Comparison of ENCODE assay signal across 15 cellular contexts in genomic region chr3:22236490-22237271, GRCh38.
DNase-seq lines count a peak whose midpoint lies in the region; ATAC-seq, FAIRE-seq and TF ChIP-seq lines count a peak whose summit lies in the region.
"Had no signal": no experiment of that assay in that cellular context is flagged by ENCODE, and none has a peak within 500 bp of the region (broad histone marks: within the 10 kb centered on the region; RNA-seq: fewer than 3 reads in every experiment).

No MANE protein-coding gene starts in this region.

- H3K27me3 Mint-ChIP-seq in natural killer cell treated with Interleukin-12 subunit alpha and Interleukin-12 subunit beta and Interleukin-15 and Interleukin-18, amount 100 ng/mL, for 72 hours: no peaks in the 10 kb centered on the region

- no peak overlapping the region for H3K9ac ChIP-seq in K562 (ENCODE audit: insufficient read depth in 1 of 2, low read depth in 2 of 2, low read length in 2 of 2)
- H3K9ac ChIP-seq: parathyroid adenoma had no signal

- no peak for TF ChIP-seq CTCF in K562 (IDR thresholded peaks at IDR 0.05 in 2 of 3, conservative IDR thresholded peaks at IDR 0.05 in 1 of 3; ENCODE audit: insufficient read depth in 2 of 3, low read depth in 1 of 3, low read length in 3 of 3)

- H3K4me3 Mint-ChIP-seq in natural killer cell treated with Interleukin-12 subunit alpha and Interleukin-12 subunit beta and Interleukin-15 and Interleukin-18, amount 100 ng/mL, for 72 hours: no peak overlapping the region
- H3K4me3 Mint-ChIP-seq: mesothelial cell of epicardium had no signal

- in situ Hi-C loops in K562 (cut with MboI): no loop called here

- CTCF ChIA-PET in K562 (lab: Yijun Ruan, JAX; ENCODE audit: low intra/inter-chr PET ratio): no interaction called here

- no peaks in the 10 kb centered on the region for H3K4me1 Mint-ChIP-seq in natural killer cell treated with Interleukin-12 subunit alpha and Interleukin-12 subunit beta and Interleukin-15 and Interleukin-18, amount 100 ng/mL, for 72 hours (ENCODE audit: low read depth in 2 of 2)

- no peaks in the 10 kb centered on the region for H3K36me3 ChIP-seq in K562 (ENCODE audit: control insufficient read depth, insufficient read depth, low read length)

- ATAC-seq in GM19043 (IDR thresholded peaks at IDR 0.05; ENCODE audit: low read depth, unreplicated experiment): peak; percentile 71
- peak; percentile 78 for ATAC-seq in HG02623 (IDR thresholded peaks at IDR 0.05; ENCODE audit: unreplicated experiment)
- peak; percentile 78 for ATAC-seq in HG03520 (IDR thresholded peaks at IDR 0.05; ENCODE audit: unreplicated experiment)
- no peak for ATAC-seq in K562
- ATAC-seq in natural killer cell treated with Interleukin-12 subunit alpha and Interleukin-12 subunit beta and Interleukin-15 and Interleukin-18, amount 100 ng/mL, for 72 hours: no peak

- H3K79me2 ChIP-seq in K562 (ENCODE audit: control insufficient read depth, insufficient read depth, low read length): no peaks in the 10 kb centered on the region
- H3K79me2 ChIP-seq: parathyroid adenoma had no signal

- peaks cover 20% of the 10 kb centered on the region for H3K9me3 Mint-ChIP-seq in natural killer cell treated with Interleukin-12 subunit alpha and Interleukin-12 subunit beta and Interleukin-15 and Interleukin-18, amount 100 ng/mL, for 72 hours

- TF ChIP-seq EP300 in K562 (IDR thresholded peaks at IDR 0.05; ENCODE audit: low read length): no peak

- H3K36me3 Mint-ChIP-seq in natural killer cell treated with Interleukin-12 subunit alpha and Interleukin-12 subunit beta and Interleukin-15 and Interleukin-18, amount 100 ng/mL, for 72 hours: peaks cover 9% of the 10 kb centered on the region
- H3K36me3 Mint-ChIP-seq: mesothelial cell of epicardium had no signal

- no peak overlapping the region for H3K27ac ChIP-seq in K562 (ENCODE audit: extremely low read depth, low read depth, low read length)
- H3K27ac ChIP-seq: HL-60, parathyroid adenoma had no signal

- no peak for TF ChIP-seq POLR2A in K562 (conservative IDR thresholded peaks at IDR 0.05)

- POLR2A ChIA-PET in K562 (lab: Yijun Ruan, JAX): no interaction called here

- H3K4me3 ChIP-seq in K562: no peak overlapping the region

- intact Hi-C loops in K562 (cut with micrococcal nuclease): no loop called here

- FAIRE-seq in K562 (lab: Jason Lieb, UNC): no peak

- H3K27ac Mint-ChIP-seq in natural killer cell treated with Interleukin-12 subunit alpha and Interleukin-12 subunit beta and Interleukin-15 and Interleukin-18, amount 100 ng/mL, for 72 hours: no peak overlapping the region
- H3K27ac Mint-ChIP-seq: mesothelial cell of epicardium had no signal

- WGBS in K562 (ENCODE audit: insufficient coverage, low coverage, missing lambda C conversion rate): 0% methylated on average over 3 of the region's 3 CpGs

- no peaks in the 10 kb centered on the region for H3K4me1 ChIP-seq in K562 (replicated peaks in 1 of 2; ENCODE audit: control insufficient read depth in 2 of 2, insufficient read depth in 2 of 2, low read length in 2 of 2)
- H3K4me1 ChIP-seq: parathyroid adenoma had no signal

- no peak overlapping the region for H2AFZ ChIP-seq in K562 (ENCODE audit: low read depth, low read length)
- H2AFZ ChIP-seq: parathyroid adenoma had no signal

- no peaks in the 10 kb centered on the region for H3K9me1 ChIP-seq in K562 (ENCODE audit: control insufficient read depth, insufficient read depth, low read length)

- no peak for DNase-seq in K562 (ENCODE audit: extremely low read depth in 1 of 4, low spot score in 3 of 4)
- no peak for DNase-seq in natural killer cell treated with Interleukin-12 subunit alpha and Interleukin-12 subunit beta and Interleukin-15 and Interleukin-18, amount 100 ng/mL, for 72 hours (ENCODE audit: low spot score)
- DNase-seq in activated CD4-positive, alpha-beta T cell treated with anti-CD3 and anti-CD28 coated beads, Interleukin-2, amount 50 U/mL, for 48 hours: no peak
- DNase-seq in stimulated activated CD8-positive, alpha-beta memory T cell treated with anti-CD3 and anti-CD28 coated beads, Interleukin-4, amount 100 ng/mL, for 48 hours: no peak
- DNase-seq: NCI-H1417; NCI-H748 treated with DMSO at 0.1 percent for 48 hours; stimulated activated CD4-positive, alpha-beta T cell treated with anti-CD3 and anti-CD28 coated beads, Interleukin-1b, Interleukin-23, amount 100 ng/mL, for 48 hours; stimulated activated naive CD4-positive, alpha-beta T cell treated with Interleukin-2 at 50 U/mL for 16 hours; T-helper 1 cell had no signal

- TF ChIP-seq RAD21 in K562 (CRISPR knock-in tag; conservative IDR thresholded peaks at IDR 0.05 in 1 of 2, IDR thresholded peaks at IDR 0.05 in 1 of 2): no peak

- no peaks in the 10 kb centered on the region for H3K27me3 ChIP-seq in K562 (ENCODE audit: control insufficient read depth in 2 of 2, insufficient read depth in 2 of 2, low read length in 2 of 2)

- H4K20me1 ChIP-seq in K562 (replicated peaks; ENCODE audit: control insufficient read depth, insufficient read depth, low read length): no peaks in the 10 kb centered on the region

- H3K9me3 ChIP-seq in K562 (replicated peaks; ENCODE audit: control insufficient read depth, insufficient read depth, low read depth, low read length): peaks cover 5% of the 10 kb centered on the region; the same call in 1 of the 2 replicates

- H3K4me2 ChIP-seq in K562 (ENCODE audit: insufficient read depth, low read length): no peak overlapping the region

- BruUV-seq in K562 (replicated peaks; lab: Mats Ljungman, UMichigan): no TSS peak

TF ChIP-seq in K562, 482 proteins besides CTCF, POLR2A, EP300 and RAD21 (continues in another document):
- TF ChIP-seq SMARCC2 (IDR thresholded peaks at IDR 0.05; ENCODE audit: low read depth) (no peak), MAFG (tag; conservative IDR thresholded peaks at IDR 0.05) (0 out of 2 replicates have a peak, but pooled peaks have one; percentile 51), RERE (CRISPR knock-in tag; IDR thresholded peaks at IDR 0.05; ENCODE audit: borderline replicate concordance) (no peak), SRSF7 (optimal IDR thresholded peaks at IDR 0.05; ENCODE audit: low read depth, low read length) (no peak), ZNF707 (CRISPR knock-in tag; conservative IDR thresholded peaks at IDR 0.05) (no peak), STAT6 (CRISPR knock-in tag; IDR thresholded peaks at IDR 0.05) (no peak)

Comparison
In these comparisons a context has a peak if more than half of its experiments do, and no peak if none do; other contexts are left out.
1. ATAC-seq: peak in GM19043 (single experiment), HG02623 (single experiment) and HG03520 (single experiment); none in K562 (single experiment) and natural killer cell treated with Interleukin-12 subunit alpha and Interleukin-12 subunit beta and Interleukin-15 and Interleukin-18, amount 100 ng/mL, for 72 hours (0 of 2).